Comparison of ENCODE assay signal across 18 cellular contexts in the genomic region with DNA sequence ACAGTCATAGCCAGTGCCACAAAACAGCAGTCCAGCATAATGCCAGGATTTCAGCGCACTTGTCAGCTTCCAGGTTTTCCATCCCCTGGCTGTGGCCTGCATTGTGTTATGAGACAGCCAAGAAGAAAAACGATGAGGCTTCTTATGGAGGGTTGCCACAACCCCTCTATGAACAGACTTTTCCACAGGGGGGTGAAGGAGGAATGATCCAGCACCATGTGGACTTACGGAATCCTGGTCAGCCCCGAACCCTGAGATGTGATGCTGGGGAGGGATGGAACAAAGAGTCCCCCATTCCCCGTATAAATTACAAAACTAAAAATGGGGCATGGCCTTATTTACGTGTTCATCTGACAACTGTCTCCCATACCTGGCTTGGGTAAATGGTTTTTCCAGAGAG. TPM values are rescaled to one million over a fixed set of nuclear protein-coding genes. Genes with fewer than 3 reads are reported as not detected.
DNase-seq lines count a peak whose midpoint lies in the region; ATAC-seq, FAIRE-seq and TF ChIP-seq lines count a peak whose summit lies in the region.
"Had no signal": no experiment of that assay in that cellular context is flagged by ENCODE, and none has a peak within 500 bp of the region (broad histone marks: within the 10 kb centered on the region; RNA-seq: fewer than 3 reads in every experiment).

No MANE protein-coding gene starts in this region.

- H3K36me3 ChIP-seq in HepG2 (replicated peaks in 1 of 2; ENCODE audit: control insufficient read depth in 1 of 2, insufficient read depth in 2 of 2, low read length in 2 of 2): peaks cover 21 to 64% of the 10 kb centered on the region in 2 experiments
- peaks cover 0 to 68% (median 18%) of the 10 kb centered on the region in 4 donors for H3K36me3 ChIP-seq in right lobe of liver

- TF ChIP-seq EP300 in HepG2 (IDR thresholded peaks at IDR 0.05; ENCODE audit: low read depth in 2 of 2, low read length in 2 of 2) (no peak), HepG2 (CRISPR knock-in tag; IDR thresholded peaks at IDR 0.05; ENCODE audit: borderline replicate concordance) (no peak)

- H3K79me2 ChIP-seq in HepG2 (ENCODE audit: insufficient read depth, low read length): no peaks in the 10 kb centered on the region

- H3K4me1 Mint-ChIP-seq in activated CD4-positive, alpha-beta T cell treated with anti-CD3 and anti-CD28 coated beads, Interleukin-2, amount 10 ng/mL, durations not matched to agents 24 days and 14 days: peaks cover 19% of the 10 kb centered on the region
- H3K4me1 Mint-ChIP-seq in natural killer cell: peaks cover 53 to 57% of the 10 kb centered on the region in 2 donors

- H3K27ac ChIP-seq in HepG2 (ENCODE audit: extremely low read length, insufficient read depth, low read length): no peak overlapping the region
- H3K27ac ChIP-seq in right lobe of liver: no peak overlapping the region
- H3K27ac ChIP-seq in substantia nigra (ENCODE audit: low read depth, low read length, poor library complexity, severe bottlenecking): peak overlapping the region; percentile 13

- no peak for ATAC-seq in HepG2
- ATAC-seq in right lobe of liver: no peak
- no peak for ATAC-seq in natural killer cell
- no peak for ATAC-seq in HG03571 (IDR thresholded peaks at IDR 0.05; ENCODE audit: unreplicated experiment)

- no peaks in the 10 kb centered on the region for H3K27me3 Mint-ChIP-seq in activated CD4-positive, alpha-beta T cell treated with anti-CD3 and anti-CD28 coated beads, Interleukin-2, amount 10 ng/mL, durations not matched to agents 24 days and 14 days
- H3K27me3 Mint-ChIP-seq in natural killer cell (ENCODE audit: low read depth in 2 of 2): no peaks in the 10 kb centered on the region
- H3K27me3 Mint-ChIP-seq: CD4-positive, alpha-beta T cell had no signal

- H3K4me1 ChIP-seq in HepG2 (ENCODE audit: insufficient read depth, low read length): peaks cover 32% of the 10 kb centered on the region
- H3K4me1 ChIP-seq in right lobe of liver: peaks cover 0 to 19% (median 9%) of the 10 kb centered on the region in 4 donors
- H3K4me1 ChIP-seq: BE2C had no signal

- intact Hi-C loops in activated CD4-positive, alpha-beta T cell treated with anti-CD3 and anti-CD28 coated beads, Interleukin-2, amount 10 ng/mL, durations not matched to agents 24 days and 14 days (cut with micrococcal nuclease): no loop called here
- intact Hi-C loops in HepG2 (cut with micrococcal nuclease; ENCODE audit: unreplicated experiment): loop anchor here (5.0 kb wide), 1 partner anchor 39 kb away; a partner anchor contains a TSS
- intact Hi-C loops in right lobe of liver (cut with DNase I): no loop called here
- intact Hi-C loops in natural killer cell (cut with micrococcal nuclease): no loop called here

- H3K9me3 Mint-ChIP-seq in activated CD4-positive, alpha-beta T cell treated with anti-CD3 and anti-CD28 coated beads, Interleukin-2, amount 10 ng/mL, durations not matched to agents 24 days and 14 days: no peaks in the 10 kb centered on the region
- no peaks in the 10 kb centered on the region for H3K9me3 Mint-ChIP-seq in natural killer cell
- H3K9me3 Mint-ChIP-seq: CD4-positive, alpha-beta T cell had no signal

- DNase-seq in activated CD4-positive, alpha-beta T cell treated with anti-CD3 and anti-CD28 coated beads, Interleukin-2, amount 10 ng/mL, durations not matched to agents 24 days and 14 days: no peak
- no peak for DNase-seq in activated CD4-positive, alpha-beta T cell treated with anti-CD3 and anti-CD28 coated beads, Interleukin-2, amount 50 U/mL, for 1 hour
- DNase-seq in HepG2 (ENCODE audit: low spot score) (no peak), right lobe of liver (no peak), natural killer cell (no peak), substantia nigra (lab: John Stamatoyannopoulos, UW) (no peak)
- no peak for DNase-seq in stimulated activated CD4-positive, alpha-beta T cell treated with anti-CD3 and anti-CD28 coated beads, Interleukin-12 subunit alpha, Interleukin-12 subunit beta, amount 100 ng/mL, for 4 hours
- DNase-seq: BE2C; CD4-positive, alpha-beta T cell; EL; NCI-H1436; NCI-H2029 treated with DMSO at 0.1 percent for 48 hours; NCI-H2171 treated with DMSO at 0.1 percent for 48 hours; NCI-H774; RPMI8226 had no signal

- H3K9ac ChIP-seq in HepG2 (ENCODE audit: insufficient read depth, low read depth, low read length): no peak overlapping the region

- CTCF ChIA-PET in HepG2 (lab: Yijun Ruan, JAX; ENCODE audit: low intra/inter-chr PET ratio, low total read pairs): no interaction called here

- POLR2A ChIA-PET in HepG2 (lab: Yijun Ruan, JAX): no interaction called here

- peaks cover 3% of the 10 kb centered on the region for H4K20me1 ChIP-seq in HepG2 (ENCODE audit: insufficient read depth, low read length)

- no peak overlapping the region for H2AFZ ChIP-seq in HepG2 (ENCODE audit: low read length)

- peak overlapping the region; percentile 66 for H3K27ac Mint-ChIP-seq in activated CD4-positive, alpha-beta T cell treated with anti-CD3 and anti-CD28 coated beads, Interleukin-2, amount 10 ng/mL, durations not matched to agents 24 days and 14 days
- peak overlapping the region; percentile 41 to 82 for H3K27ac Mint-ChIP-seq in natural killer cell

- no peak overlapping the region for H3K4me3 ChIP-seq in HepG2 (replicated peaks in 1 of 3; ENCODE audit: insufficient read depth in 1 of 3, low read depth in 2 of 3, low read length in 3 of 3)
- no peak overlapping the region for H3K4me3 ChIP-seq in right lobe of liver

- in situ Hi-C loops in HepG2 (cut with HindIII; ENCODE audit: extremely low pct_ligation_motif_present, low pct_unique_long_range_greater_than_20kb): no loop called here

- no peak for FAIRE-seq in HepG2 (lab: Jason Lieb, UNC)
- FAIRE-seq: H54 had no signal

- 98% methylated on average over 6 of the region's 6 CpGs for WGBS in HepG2 (ENCODE audit: low lambda C conversion rate)
- WGBS in right lobe of liver (ENCODE audit: insufficient coverage, low coverage, low lambda C conversion rate, missing lambda C conversion rate): 85% methylated on average over 6 of the region's 6 CpGs

- no peak for TF ChIP-seq RAD21 in HepG2 (CRISPR knock-in tag; IDR thresholded peaks at IDR 0.05)

- H3K4me3 Mint-ChIP-seq in activated CD4-positive, alpha-beta T cell treated with anti-CD3 and anti-CD28 coated beads, Interleukin-2, amount 10 ng/mL, durations not matched to agents 24 days and 14 days: no peak overlapping the region
- H3K4me3 Mint-ChIP-seq in natural killer cell: no peak overlapping the region
- H3K4me3 Mint-ChIP-seq: CD4-positive, alpha-beta T cell had no signal

- no peak overlapping the region for H3K4me2 ChIP-seq in HepG2 (ENCODE audit: low read depth, low read length)

- H3K36me3 Mint-ChIP-seq in activated CD4-positive, alpha-beta T cell treated with anti-CD3 and anti-CD28 coated beads, Interleukin-2, amount 10 ng/mL, durations not matched to agents 24 days and 14 days (ENCODE audit: low read depth): peaks cover 51% of the 10 kb centered on the region
- peaks cover 8% of the 10 kb centered on the region for H3K36me3 Mint-ChIP-seq in natural killer cell

- H3K27me3 ChIP-seq in HepG2 (ENCODE audit: control insufficient read depth in 1 of 2, insufficient read depth in 2 of 2, low read length in 2 of 2) (no peaks in the 10 kb centered on the region), right lobe of liver (no peaks in the 10 kb centered on the region)
- H3K27me3 ChIP-seq: BE2C had no signal

- TF ChIP-seq POLR2A in HepG2 (IDR thresholded peaks at IDR 0.05; ENCODE audit: insufficient read depth in 1 of 2, low read depth in 2 of 2, low read length in 2 of 2): peak in 1 of 2 experiments; percentile 36; a peak in 1 of 4 replicates
- TF ChIP-seq POLR2A in right lobe of liver (IDR thresholded peaks at IDR 0.05): no peak

- no peak for TF ChIP-seq CTCF in HepG2 (CRISPR knock-in tag; IDR thresholded peaks at IDR 0.05)
- no peak for TF ChIP-seq CTCF in right lobe of liver (IDR thresholded peaks at IDR 0.05)
- no peak for TF ChIP-seq CTCF in natural killer cell (IDR thresholded peaks at IDR 0.05)

- H3K9me3 ChIP-seq in HepG2 (ENCODE audit: low read length) (no peaks in the 10 kb centered on the region), right lobe of liver (no peaks in the 10 kb centered on the region)
- H3K9me3 ChIP-seq: BE2C had no signal

- no TSS peak for BruUV-seq in HepG2 (replicated peaks; lab: Mats Ljungman, UMichigan)

RNA-seq across cellular contexts. Expression of a gene that starts 32.6 kb away (rescaled TPM):
- not detected in 2 replicates for total RNA-seq in activated CD4-positive, alpha-beta T cell treated with anti-CD3 and anti-CD28 coated beads, Interleukin-2, amount 10 ng/mL, durations not matched to agents 24 days and 14 days
- 3.0 and 4.7 TPM in 2 replicates for total RNA-seq in HepG2 (2016; rRNA removed; fragmentation: Illumina TruSeq; extraction: Trizol)
- total RNA-seq in HepG2 (2016; cell fraction: cytosol; rRNA removed; fragmentation: Illumina TruSeq; extraction: Trizol; ENCODE audit: low read depth): 1.3 and 1.5 TPM in 2 replicates
- 4.3 and 5.0 TPM in 2 replicates for total RNA-seq in HepG2 (2016; cell fraction: insoluble cytoplasmic fraction; rRNA removed; fragmentation: Illumina TruSeq; extraction: Trizol)
- total RNA-seq in HepG2 (2016; cell fraction: membrane; rRNA removed; fragmentation: Illumina TruSeq; extraction: Trizol): 3.5 and 4.3 TPM in 2 replicates
- 5.5 and 5.8 TPM in 2 replicates for total RNA-seq in HepG2 (2016; cell fraction: nucleus; rRNA removed; fragmentation: Illumina TruSeq; extraction: Trizol)
- polyA plus RNA-seq in HepG2 (2011; rRNA removed): 49.5 and 58.8 TPM in 2 replicates
- 41.5 and 43.5 TPM in 2 replicates for polyA plus RNA-seq in HepG2 (2011; cell fraction: cytosol; rRNA removed)
- 45.2 and 57.4 TPM in 2 replicates for polyA plus RNA-seq in HepG2 (2011; cell fraction: nucleus; rRNA removed)
- polyA plus RNA-seq in HepG2 (2012): 27.6 and 33.1 TPM in 2 replicates
- 1.3 and 1.9 TPM in 2 replicates for polyA plus RNA-seq in HepG2 (2016; cell fraction: cytosol; fragmentation: Illumina TruSeq; extraction: Trizol; ENCODE audit: low read depth)
- polyA plus RNA-seq in HepG2 (2016; cell fraction: insoluble cytoplasmic fraction; fragmentation: Illumina TruSeq; extraction: Trizol; ENCODE audit: low read depth): 3.7 and 4.2 TPM in 2 replicates
- polyA plus RNA-seq in HepG2 (2016; cell fraction: membrane; fragmentation: Illumina TruSeq; extraction: Trizol; ENCODE audit: low read depth): 3.9 and 4.0 TPM in 2 replicates
- polyA plus RNA-seq in HepG2 (2016; cell fraction: nucleus; fragmentation: Illumina TruSeq; extraction: Trizol; ENCODE audit: insufficient read depth, low read depth): 6.6 and 7.0 TPM in 2 replicates
- polyA minus RNA-seq in HepG2 (2011; rRNA and poly(A)+ RNA removed; ENCODE audit: low replicate concordance): 0.05 and 101 TPM in 2 replicates
- 23.1 and 27.3 TPM in 2 replicates for polyA minus RNA-seq in HepG2 (2011; cell fraction: cytosol; rRNA and poly(A)+ RNA removed)
- polyA minus RNA-seq in HepG2 (2011; cell fraction: nucleus; rRNA and poly(A)+ RNA removed): 39.9 and 40.4 TPM in 2 replicates
- total RNA-seq in right lobe of liver: 10 to 100 TPM; 27.3 to 98.1 (median 53.2) TPM
- total RNA-seq in natural killer cell: 1 to 10 TPM in 2 of 3 donors, under 1 TPM in 1; 0.48 to 2.9 (median 1.4) TPM
- total RNA-seq: CD4-positive, alpha-beta T cell; NCI-H460 had no signal

RNA-seq across cellular contexts. Expression of a gene that starts 40.6 kb away (rescaled TPM):
- 52.7 and 57.4 TPM in 2 replicates for total RNA-seq in activated CD4-positive, alpha-beta T cell treated with anti-CD3 and anti-CD28 coated beads, Interleukin-2, amount 10 ng/mL, durations not matched to agents 24 days and 14 days
- total RNA-seq in HepG2 (2016; rRNA removed; fragmentation: Illumina TruSeq; extraction: Trizol): 37.1 and 50.3 TPM in 2 replicates
- total RNA-seq in HepG2 (2016; cell fraction: cytosol; rRNA removed; fragmentation: Illumina TruSeq; extraction: Trizol; ENCODE audit: low read depth): 8.5 and 9.5 TPM in 2 replicates
- 38.6 and 50.3 TPM in 2 replicates for total RNA-seq in HepG2 (2016; cell fraction: insoluble cytoplasmic fraction; rRNA removed; fragmentation: Illumina TruSeq; extraction: Trizol)
- total RNA-seq in HepG2 (2016; cell fraction: membrane; rRNA removed; fragmentation: Illumina TruSeq; extraction: Trizol): 21.9 and 23.8 TPM in 2 replicates
- total RNA-seq in HepG2 (2016; cell fraction: nucleus; rRNA removed; fragmentation: Illumina TruSeq; extraction: Trizol): 27.1 and 28.0 TPM in 2 replicates
- 63.8 and 74.9 TPM in 2 replicates for polyA plus RNA-seq in HepG2 (2011; rRNA removed)
- 63.2 and 67.0 TPM in 2 replicates for polyA plus RNA-seq in HepG2 (2011; cell fraction: cytosol; rRNA removed)
- 46.3 and 57.5 TPM in 2 replicates for polyA plus RNA-seq in HepG2 (2011; cell fraction: nucleus; rRNA removed)
- 54.8 and 56.2 TPM in 2 replicates for polyA plus RNA-seq in HepG2 (2012)
- polyA plus RNA-seq in HepG2 (2016; cell fraction: cytosol; fragmentation: Illumina TruSeq; extraction: Trizol; ENCODE audit: low read depth): 4.1 and 5.1 TPM in 2 replicates
- polyA plus RNA-seq in HepG2 (2016; cell fraction: insoluble cytoplasmic fraction; fragmentation: Illumina TruSeq; extraction: Trizol; ENCODE audit: low read depth): 41.9 and 42.7 TPM in 2 replicates
- 12.2 and 12.5 TPM in 2 replicates for polyA plus RNA-seq in HepG2 (2016; cell fraction: membrane; fragmentation: Illumina TruSeq; extraction: Trizol; ENCODE audit: low read depth)
- polyA plus RNA-seq in HepG2 (2016; cell fraction: nucleus; fragmentation: Illumina TruSeq; extraction: Trizol; ENCODE audit: insufficient read depth, low read depth): 48.0 and 49.6 TPM in 2 replicates
- 31.6 and 52.4 TPM in 2 replicates for polyA minus RNA-seq in HepG2 (2011; rRNA and poly(A)+ RNA removed; ENCODE audit: low replicate concordance)
- polyA minus RNA-seq in HepG2 (2011; cell fraction: cytosol; rRNA and poly(A)+ RNA removed): 51.4 and 54.3 TPM in 2 replicates
- polyA minus RNA-seq in HepG2 (2011; cell fraction: nucleus; rRNA and poly(A)+ RNA removed): 35.0 and 39.0 TPM in 2 replicates
- total RNA-seq in right lobe of liver: 10 to 100 TPM; 12.4 to 19.6 (median 16.5) TPM
- 100 to 1,000 TPM; 115 to 128 (median 124) TPM for total RNA-seq in natural killer cell
